10 cellular contexts compared by ENCODE assay signal in the genomic region with DNA sequence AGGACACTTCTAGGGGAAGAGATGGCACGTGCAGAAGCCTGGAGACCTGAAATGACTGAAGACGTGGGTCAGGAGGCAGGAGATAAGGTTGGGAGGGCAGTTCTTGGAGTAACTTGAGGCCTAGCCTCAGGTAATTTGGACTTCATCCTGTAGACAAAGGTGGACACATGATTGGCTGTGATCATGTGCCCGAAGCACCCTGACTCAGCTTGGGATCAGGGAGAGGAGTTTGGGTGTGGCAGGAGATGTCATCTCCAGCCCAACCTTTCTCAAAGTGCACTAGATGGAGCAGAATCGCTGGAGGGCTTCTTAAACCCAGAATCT. TPM values are rescaled to one million over a fixed set of nuclear protein-coding genes. Genes with fewer than 3 reads are reported as not detected.
DNase-seq lines count a peak whose midpoint lies in the region; ATAC-seq, FAIRE-seq and TF ChIP-seq lines count a peak whose summit lies in the region.
"Had no signal": no experiment of that assay in that cellular context is flagged by ENCODE, and none has a peak within 500 bp of the region (broad histone marks: within the 10 kb centered on the region; RNA-seq: fewer than 3 reads in every experiment).

No MANE protein-coding gene starts in this region.

- H3K4me2 ChIP-seq in OCI-LY7 (ENCODE audit: low read length): peak overlapping the region; percentile 88

- DNase-seq in activated CD4-positive, alpha-beta T cell treated with anti-CD3 and anti-CD28 coated beads, Interleukin-2, amount 10 ng/mL, durations not matched to agents 7 days and 5 days: no peak
- no peak for DNase-seq in activated CD4-positive, alpha-beta T cell treated with anti-CD3 and anti-CD28 coated beads, Interleukin-2, amount 50 U/mL, for 1 hour
- DNase-seq in OCI-LY7 (ENCODE audit: low spot score) (no peak), erythroblast (lab: John Stamatoyannopoulos, UW) (peak; percentile 49 to 69), sciatic nerve (ENCODE audit: low spot score) (peak; percentile 41), right cardiac atrium (no peak), frontal cortex (ENCODE audit: low spot score in 2 of 2) (no peak), sigmoid colon (no peak)

- FAIRE-seq in frontal cortex (lab: Jason Lieb, UNC): no peak
- FAIRE-seq: endometrium had no signal

- TF ChIP-seq EP300 in sigmoid colon (IDR thresholded peaks at IDR 0.05): no peak

- H3K27me3 ChIP-seq in right cardiac atrium (ENCODE audit: control insufficient read depth, insufficient read depth) (no peaks in the 10 kb centered on the region), sigmoid colon (no peaks in the 10 kb centered on the region)
- H3K27me3 ChIP-seq: tibial nerve had no signal

- WGBS in right cardiac atrium: 88% methylated on average over 4 of the region's 4 CpGs
- 88 to 93% methylated on average over 4 of the region's 4 CpGs for WGBS in sigmoid colon, 2 donors

- H3K9me2 ChIP-seq in OCI-LY7 (ENCODE audit: insufficient read depth, low read length): no peaks in the 10 kb centered on the region

- H3K9me3 ChIP-seq in OCI-LY7 (ENCODE audit: low read length) (no peaks in the 10 kb centered on the region), right cardiac atrium (ENCODE audit: control insufficient read depth, low read length) (no peaks in the 10 kb centered on the region), sigmoid colon (no peaks in the 10 kb centered on the region)
- H3K9me3 ChIP-seq: tibial nerve had no signal

- peak overlapping the region; percentile 69 for H3K27ac Mint-ChIP-seq in activated CD4-positive, alpha-beta T cell treated with anti-CD3 and anti-CD28 coated beads, Interleukin-2, amount 10 ng/mL, durations not matched to agents 7 days and 5 days

- peak overlapping the region; percentile 78 for H3K4me3 Mint-ChIP-seq in activated CD4-positive, alpha-beta T cell treated with anti-CD3 and anti-CD28 coated beads, Interleukin-2, amount 10 ng/mL, durations not matched to agents 7 days and 5 days

- H2AFZ ChIP-seq in OCI-LY7 (ENCODE audit: low read length): no peak overlapping the region

- H3K27ac ChIP-seq in OCI-LY7 (ENCODE audit: low read depth, low read length, poor library complexity, severe bottlenecking) (peak overlapping the region; percentile 91), right cardiac atrium (ENCODE audit: low read length) (no peak overlapping the region), sigmoid colon (peak overlapping the region in 1 of 4 donors; percentile 85)

- TSS peak; percentile 57 for BruUV-seq in OCI-LY7 (replicated peaks; lab: Mats Ljungman, UMichigan)

- CTCF ChIA-PET in activated CD4-positive, alpha-beta T cell treated with anti-CD3 and anti-CD28 coated beads, Interleukin-2, amount 10 ng/mL, durations not matched to agents 7 days and 5 days (lab: Charles Lee): interaction anchor here (0.8 kb wide), 1 partner anchor 147 kb away, joined by 3 read pairs; no protein-coding TSS in a partner anchor
- CTCF ChIA-PET in OCI-LY7 (lab: Charles Lee; ENCODE audit: unreplicated experiment): no interaction called here

- POLR2A ChIA-PET in activated CD4-positive, alpha-beta T cell treated with anti-CD3 and anti-CD28 coated beads, Interleukin-2, amount 10 ng/mL, durations not matched to agents 7 days and 5 days (lab: Charles Lee): no interaction called here
- POLR2A ChIA-PET in OCI-LY7 (lab: Charles Lee): no interaction called here

- peaks cover 43% of the 10 kb centered on the region for H3K4me1 Mint-ChIP-seq in activated CD4-positive, alpha-beta T cell treated with anti-CD3 and anti-CD28 coated beads, Interleukin-2, amount 10 ng/mL, durations not matched to agents 7 days and 5 days

- H3K9me3 Mint-ChIP-seq in activated CD4-positive, alpha-beta T cell treated with anti-CD3 and anti-CD28 coated beads, Interleukin-2, amount 10 ng/mL, durations not matched to agents 7 days and 5 days: no peaks in the 10 kb centered on the region

- no peaks in the 10 kb centered on the region for H4K20me1 ChIP-seq in OCI-LY7 (ENCODE audit: insufficient read depth, low read length)

- ATAC-seq in sciatic nerve (no peak), right cardiac atrium (no peak)

- no peak for TF ChIP-seq CTCF in OCI-LY7 (conservative IDR thresholded peaks at IDR 0.05; ENCODE audit: low read length)
- no peak for TF ChIP-seq CTCF in sigmoid colon (IDR thresholded peaks at IDR 0.05)

- no peak for TF ChIP-seq POLR2A in erythroblast (IDR thresholded peaks at IDR 0.05; ENCODE audit: low read length)
- no peak for TF ChIP-seq POLR2A in sigmoid colon (IDR thresholded peaks at IDR 0.05)

- intact Hi-C loops in OCI-LY7 (cut with micrococcal nuclease; ENCODE audit: unreplicated experiment): no loop called here
- intact Hi-C loops in sciatic nerve (cut with DNase I): no loop called here
- intact Hi-C loops in right cardiac atrium (cut with DNase I): no loop called here
- intact Hi-C loops in sigmoid colon (cut with DNase I): loop anchor here (5.0 kb wide), 1 partner anchor 74 kb away; no protein-coding TSS in a partner anchor

- peaks cover 4% of the 10 kb centered on the region for H3K36me3 Mint-ChIP-seq in activated CD4-positive, alpha-beta T cell treated with anti-CD3 and anti-CD28 coated beads, Interleukin-2, amount 10 ng/mL, durations not matched to agents 7 days and 5 days (ENCODE audit: low read depth)

- H3K36me3 ChIP-seq in OCI-LY7 (ENCODE audit: insufficient read depth, low read length) (peaks cover 6% of the 10 kb centered on the region; the same call in 1 of the 2 replicates), sigmoid colon (peaks cover 0 to 12% (median 6%) of the 10 kb centered on the region in 4 donors)

- no peaks in the 10 kb centered on the region for H3K27me3 Mint-ChIP-seq in activated CD4-positive, alpha-beta T cell treated with anti-CD3 and anti-CD28 coated beads, Interleukin-2, amount 10 ng/mL, durations not matched to agents 7 days and 5 days

- peaks cover 62% of the 10 kb centered on the region for H3K4me1 ChIP-seq in OCI-LY7 (ENCODE audit: insufficient read depth, low read length, poor library complexity, severe bottlenecking)
- no peaks in the 10 kb centered on the region for H3K4me1 ChIP-seq in right cardiac atrium (ENCODE audit: control insufficient read depth, insufficient read depth, low read length)
- H3K4me1 ChIP-seq in sigmoid colon: peaks cover 0 to 36% (median 30%) of the 10 kb centered on the region in 4 donors

- peak overlapping the region; percentile 82 for H3K4me3 ChIP-seq in OCI-LY7 (ENCODE audit: low read depth, low read length, poor library complexity, severe bottlenecking)
- H3K4me3 ChIP-seq in right cardiac atrium (ENCODE audit: low read length): no peak overlapping the region
- no peak overlapping the region for H3K4me3 ChIP-seq in sigmoid colon

- H3K79me2 ChIP-seq in OCI-LY7 (ENCODE audit: insufficient read depth, low read depth, low read length): peaks cover 18% of the 10 kb centered on the region; the same call in 1 of the 2 replicates

RNA-seq across cellular contexts. Expression of a gene that starts 1.5 kb away (rescaled TPM):
- total RNA-seq in activated CD4-positive, alpha-beta T cell treated with anti-CD3 and anti-CD28 coated beads, Interleukin-2, amount 10 ng/mL, durations not matched to agents 7 days and 5 days: 1 to 10 TPM; 4.9 to 5.3 TPM
- 14.0 and 14.9 TPM in 2 replicates for total RNA-seq in OCI-LY7 (2014; rRNA removed; shearing (Covaris generic))
- total RNA-seq in OCI-LY7 (2022) (18.9 and 21.0 TPM in 2 replicates), sciatic nerve (10.8 TPM), right cardiac atrium (1 to 10 TPM; 6.6 to 7.3 (median 7.2) TPM), frontal cortex (17.9 TPM), sigmoid colon (10 to 100 TPM in 1 of 4 donors, 1 to 10 TPM in 3; 7.5 to 15.2 (median 8.8) TPM)
- polyA plus RNA-seq in right cardiac atrium (9.2 TPM), sigmoid colon (10 to 100 TPM in 1 of 3 donors, 1 to 10 TPM in 2; 5.1 to 16.0 (median 7.2) TPM)

RNA-seq across cellular contexts. Expression of a gene that starts 1.7 kb away (rescaled TPM):
- total RNA-seq in activated CD4-positive, alpha-beta T cell treated with anti-CD3 and anti-CD28 coated beads, Interleukin-2, amount 10 ng/mL, durations not matched to agents 7 days and 5 days: 10 to 100 TPM; 45.4 to 45.8 TPM
- total RNA-seq in OCI-LY7 (2014; rRNA removed; shearing (Covaris generic)): 53.9 and 75.2 TPM in 2 replicates
- total RNA-seq in OCI-LY7 (2022) (54.2 and 59.1 TPM in 2 replicates), sciatic nerve (35.8 TPM), right cardiac atrium (10 to 100 TPM; 29.7 to 41.9 (median 40.0) TPM), frontal cortex (21.6 TPM), sigmoid colon (100 to 1,000 TPM in 1 of 4 donors, 10 to 100 TPM in 3; 55.8 to 110 (median 77.2) TPM)
- polyA plus RNA-seq in right cardiac atrium (25.9 TPM), sigmoid colon (10 to 100 TPM; 64.2 to 99.6 (median 84.1) TPM)

RNA-seq across cellular contexts. Expression of a gene that starts 25.0 kb away (rescaled TPM):
- total RNA-seq in activated CD4-positive, alpha-beta T cell treated with anti-CD3 and anti-CD28 coated beads, Interleukin-2, amount 10 ng/mL, durations not matched to agents 7 days and 5 days: under 1 TPM; 0.52 to 0.62 TPM
- 0.90 and 1.2 TPM in 2 replicates for total RNA-seq in OCI-LY7 (2014; rRNA removed; shearing (Covaris generic))
- total RNA-seq in OCI-LY7 (2022) (2.0 and 2.6 TPM in 2 replicates), sciatic nerve (1.6 TPM), right cardiac atrium (under 1 TPM in 3 of 4 donors, not detected in 1; 0.17 to 0.26 (median 0.22) TPM), frontal cortex (1.2 TPM), sigmoid colon (1 to 10 TPM in 3 of 4 donors, under 1 TPM in 1; 0.71 to 1.9 (median 1.5) TPM)
- polyA plus RNA-seq in right cardiac atrium (0.20 TPM), sigmoid colon (100 to 1,000 TPM in 1 of 3 donors, 10 to 100 TPM in 2; 72.1 to 110 (median 78.3) TPM)

Comparison
In these comparisons a context has a peak if more than half of its experiments do, and no peak if none do; other contexts are left out.
1. DNase-seq: peak in erythroblast (2 of 2) and sciatic nerve (single experiment); none in activated CD4-positive, alpha-beta T cell treated with anti-CD3 and anti-CD28 coated beads, Interleukin-2, amount 10 ng/mL, durations not matched to agents 7 days and 5 days (single experiment), activated CD4-positive, alpha-beta T cell treated with anti-CD3 and anti-CD28 coated beads, Interleukin-2, amount 50 U/mL, for 1 hour (single experiment), OCI-LY7 (single experiment), right cardiac atrium (0 of 3), frontal cortex (0 of 2) and sigmoid colon (single experiment).